ENCODE assay signal across 1 cellular context in the genomic region with DNA sequence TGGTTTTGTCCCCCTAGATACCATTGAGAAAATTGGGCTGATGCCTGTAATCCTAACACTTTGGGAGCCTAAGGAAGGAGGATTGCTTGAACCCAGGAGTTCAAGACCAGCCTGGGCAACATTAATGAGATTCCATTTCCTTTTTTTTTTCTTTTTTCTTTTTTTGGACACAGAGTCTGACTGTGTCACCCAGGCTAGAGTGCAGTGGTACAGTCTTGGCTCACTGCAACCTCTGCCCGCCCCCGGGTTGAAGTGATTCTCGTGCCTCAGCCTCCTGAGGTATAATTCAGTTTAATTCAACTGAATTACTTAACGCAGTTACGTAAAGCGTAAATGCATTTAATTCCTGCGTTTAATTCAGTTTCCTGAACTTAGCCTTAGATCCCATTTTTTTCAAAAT.
TF ChIP-seq lines count a peak whose summit lies in the region.

No MANE protein-coding gene starts in this region.

TF ChIP-seq in K562, 482 proteins besides CTCF, POLR2A, EP300 and RAD21 (continued from another document):
- TF ChIP-seq ZNF165 (CRISPR knock-in tag; IDR thresholded peaks at IDR 0.05; ENCODE audit: borderline replicate concordance), result no peak
- TF ChIP-seq ZNF277 (CRISPR knock-in tag; IDR thresholded peaks at IDR 0.05; ENCODE audit: borderline replicate concordance), result 0 out of 2 replicates have a peak, but pooled peaks have one; percentile 25
- TF ChIP-seq, protein P1, sequence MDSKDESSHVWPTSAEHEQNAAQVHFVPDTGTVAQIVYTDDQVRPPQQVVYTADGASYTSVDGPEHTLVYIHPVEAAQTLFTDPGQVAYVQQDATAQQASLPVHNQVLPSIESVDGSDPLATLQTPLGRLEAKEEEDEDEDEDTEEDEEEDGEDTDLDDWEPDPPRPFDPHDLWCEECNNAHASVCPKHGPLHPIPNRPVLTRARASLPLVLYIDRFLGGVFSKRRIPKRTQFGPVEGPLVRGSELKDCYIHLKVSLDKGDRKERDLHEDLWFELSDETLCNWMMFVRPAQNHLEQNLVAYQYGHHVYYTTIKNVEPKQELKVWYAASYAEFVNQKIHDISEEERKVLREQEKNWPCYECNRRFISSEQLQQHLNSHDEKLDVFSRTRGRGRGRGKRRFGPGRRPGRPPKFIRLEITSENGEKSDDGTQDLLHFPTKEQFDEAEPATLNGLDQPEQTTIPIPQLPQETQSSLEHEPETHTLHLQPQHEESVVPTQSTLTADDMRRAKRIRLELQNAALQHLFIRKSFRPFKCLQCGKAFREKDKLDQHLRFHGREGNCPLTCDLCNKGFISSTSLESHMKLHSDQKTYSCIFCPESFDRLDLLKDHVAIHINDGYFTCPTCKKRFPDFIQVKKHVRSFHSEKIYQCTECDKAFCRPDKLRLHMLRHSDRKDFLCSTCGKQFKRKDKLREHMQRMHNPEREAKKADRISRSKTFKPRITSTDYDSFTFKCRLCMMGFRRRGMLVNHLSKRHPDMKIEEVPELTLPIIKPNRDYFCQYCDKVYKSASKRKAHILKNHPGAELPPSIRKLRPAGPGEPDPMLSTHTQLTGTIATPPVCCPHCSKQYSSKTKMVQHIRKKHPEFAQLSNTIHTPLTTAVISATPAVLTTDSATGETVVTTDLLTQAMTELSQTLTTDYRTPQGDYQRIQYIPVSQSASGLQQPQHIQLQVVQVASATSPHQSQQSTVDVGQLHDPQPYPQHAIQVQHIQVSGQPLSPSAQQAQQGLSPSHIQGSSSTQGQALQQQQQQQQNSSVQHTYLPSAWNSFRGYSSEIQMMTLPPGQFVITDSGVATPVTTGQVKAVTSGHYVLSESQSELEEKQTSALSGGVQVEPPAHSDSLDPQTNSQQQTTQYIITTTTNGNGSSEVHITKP (IDR thresholded peaks at IDR 0.05; ENCODE audit: partially characterized antibody), result peak; percentile 31
- no peak for TF ChIP-seq ZNF695 (CRISPR knock-in tag; IDR thresholded peaks at IDR 0.05)
- TF ChIP-seq ZNF408 (CRISPR knock-in tag; IDR thresholded peaks at IDR 0.05; ENCODE audit: low read depth), result peak; percentile 45; the same call in 1 of the 2 replicates
- TF ChIP-seq, protein P2, sequence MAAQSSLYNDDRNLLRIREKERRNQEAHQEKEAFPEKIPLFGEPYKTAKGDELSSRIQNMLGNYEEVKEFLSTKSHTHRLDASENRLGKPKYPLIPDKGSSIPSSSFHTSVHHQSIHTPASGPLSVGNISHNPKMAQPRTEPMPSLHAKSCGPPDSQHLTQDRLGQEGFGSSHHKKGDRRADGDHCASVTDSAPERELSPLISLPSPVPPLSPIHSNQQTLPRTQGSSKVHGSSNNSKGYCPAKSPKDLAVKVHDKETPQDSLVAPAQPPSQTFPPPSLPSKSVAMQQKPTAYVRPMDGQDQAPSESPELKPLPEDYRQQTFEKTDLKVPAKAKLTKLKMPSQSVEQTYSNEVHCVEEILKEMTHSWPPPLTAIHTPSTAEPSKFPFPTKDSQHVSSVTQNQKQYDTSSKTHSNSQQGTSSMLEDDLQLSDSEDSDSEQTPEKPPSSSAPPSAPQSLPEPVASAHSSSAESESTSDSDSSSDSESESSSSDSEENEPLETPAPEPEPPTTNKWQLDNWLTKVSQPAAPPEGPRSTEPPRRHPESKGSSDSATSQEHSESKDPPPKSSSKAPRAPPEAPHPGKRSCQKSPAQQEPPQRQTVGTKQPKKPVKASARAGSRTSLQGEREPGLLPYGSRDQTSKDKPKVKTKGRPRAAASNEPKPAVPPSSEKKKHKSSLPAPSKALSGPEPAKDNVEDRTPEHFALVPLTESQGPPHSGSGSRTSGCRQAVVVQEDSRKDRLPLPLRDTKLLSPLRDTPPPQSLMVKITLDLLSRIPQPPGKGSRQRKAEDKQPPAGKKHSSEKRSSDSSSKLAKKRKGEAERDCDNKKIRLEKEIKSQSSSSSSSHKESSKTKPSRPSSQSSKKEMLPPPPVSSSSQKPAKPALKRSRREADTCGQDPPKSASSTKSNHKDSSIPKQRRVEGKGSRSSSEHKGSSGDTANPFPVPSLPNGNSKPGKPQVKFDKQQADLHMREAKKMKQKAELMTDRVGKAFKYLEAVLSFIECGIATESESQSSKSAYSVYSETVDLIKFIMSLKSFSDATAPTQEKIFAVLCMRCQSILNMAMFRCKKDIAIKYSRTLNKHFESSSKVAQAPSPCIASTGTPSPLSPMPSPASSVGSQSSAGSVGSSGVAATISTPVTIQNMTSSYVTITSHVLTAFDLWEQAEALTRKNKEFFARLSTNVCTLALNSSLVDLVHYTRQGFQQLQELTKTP (IDR thresholded peaks at IDR 0.05; ENCODE audit: low read depth in 1 of 2, partially characterized antibody in 2 of 2), result no peak
- TF ChIP-seq SMAD4 (CRISPR knock-in tag; conservative IDR thresholded peaks at IDR 0.05), result no peak
- no peak for TF ChIP-seq CHAMP1 (IDR thresholded peaks at IDR 0.05)
- TF ChIP-seq MBD2 (IDR thresholded peaks at IDR 0.05; ENCODE audit: borderline replicate concordance, low read depth), result no peak
- TF ChIP-seq, protein P3, sequence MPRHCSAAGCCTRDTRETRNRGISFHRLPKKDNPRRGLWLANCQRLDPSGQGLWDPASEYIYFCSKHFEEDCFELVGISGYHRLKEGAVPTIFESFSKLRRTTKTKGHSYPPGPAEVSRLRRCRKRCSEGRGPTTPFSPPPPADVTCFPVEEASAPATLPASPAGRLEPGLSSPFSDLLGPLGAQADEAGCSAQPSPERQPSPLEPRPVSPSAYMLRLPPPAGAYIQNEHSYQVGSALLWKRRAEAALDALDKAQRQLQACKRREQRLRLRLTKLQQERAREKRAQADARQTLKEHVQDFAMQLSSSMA (CRISPR knock-in tag; IDR thresholded peaks at IDR 0.05), result no peak
- TF ChIP-seq HDAC3 (IDR thresholded peaks at IDR 0.05; ENCODE audit: borderline replicate concordance, partially characterized antibody), result no peak
- no peak for TF ChIP-seq TSC22D4 (tag; IDR thresholded peaks at IDR 0.05)
